Comparison of ENCODE assay signal across 28 cellular contexts in genomic region chr15:95923797-95924196, GRCh38.
"Had no signal": no experiment of that assay in that cellular context is flagged by ENCODE, and none has a peak within 500 bp of the region (broad histone marks: within the 10 kb centered on the region; RNA-seq: fewer than 3 reads in every experiment).

No MANE protein-coding gene starts in this region.

- H3K4me3 ChIP-seq: dorsolateral prefrontal cortex, esophagus squamous epithelium, gastrocnemius medialis, heart left ventricle, left lung, mucosa of descending colon, neural progenitor cell, ovary, right atrium auricular region, testis, tibial artery had no signal

- H3K4me1 ChIP-seq: esophagus squamous epithelium, gastrocnemius medialis, heart left ventricle, left lung, right atrium auricular region, tibial artery had no signal

- ATAC-seq: gastrocnemius medialis; heart left ventricle; left cardiac atrium; left lung; mucosa of descending colon; naive thymus-derived CD4-positive, alpha-beta T cell; sciatic nerve; stimulated activated effector memory CD8-positive, alpha-beta T cell treated with anti-CD3 and anti-CD28 coated beads, Interleukin-12 subunit alpha, Interleukin-12 subunit beta, amount 100 ng/mL, for 72 hours had no signal

- H3K9me3 ChIP-seq: esophagus squamous epithelium, gastrocnemius medialis, heart left ventricle, left lung, mucosa of descending colon, ovary, right atrium auricular region, testis, tibial artery had no signal

- H3K27me3 ChIP-seq: esophagus squamous epithelium, gastrocnemius medialis, heart left ventricle, left lung, neural progenitor cell, ovary, right atrium auricular region, testis, tibial artery had no signal

- FAIRE-seq: colon, islet of Langerhans had no signal

- H3K27ac ChIP-seq: dorsolateral prefrontal cortex, epithelial cell of prostate, esophagus squamous epithelium, gastrocnemius medialis, heart left ventricle, left lung, neural progenitor cell, ovary, right atrium auricular region, testis, tibial artery had no signal

- H3K9ac ChIP-seq: neural progenitor cell had no signal

- DNase-seq: dorsolateral prefrontal cortex; effector CD4-positive, alpha-beta T cell; endodermal cell; esophagus squamous epithelium; foreskin fibroblast; gastrocnemius medialis; heart left ventricle; hippocampal formation; left cardiac atrium; left lung; mesenchymal stem cell; mucosa of descending colon; naive thymus-derived CD4-positive, alpha-beta T cell; nucleus accumbens; ovary; stimulated activated CD4-positive, alpha-beta T cell treated with anti-CD3 and anti-CD28 coated beads, Interleukin-2, amount 100 ng/mL, for 24 hours; stimulated activated CD4-positive, alpha-beta T cell treated with anti-CD3 and anti-CD28 coated beads, Interleukin-4, amount 100 ng/mL, for 24 hours; stimulated activated naive CD4-positive, alpha-beta T cell treated with Interleukin-2 at 50 U/mL for 16 hours; substantia nigra; testis; tibial artery had no signal

- H3K36me3 ChIP-seq: esophagus squamous epithelium, gastrocnemius medialis, heart left ventricle, left lung, neural progenitor cell, ovary, right atrium auricular region, tibial artery had no signal

- H2AFZ ChIP-seq: neural progenitor cell had no signal

- H3K4me2 ChIP-seq: neural progenitor cell had no signal
